Comparison of ENCODE assay signal across 13 cellular contexts in the genomic region with DNA sequence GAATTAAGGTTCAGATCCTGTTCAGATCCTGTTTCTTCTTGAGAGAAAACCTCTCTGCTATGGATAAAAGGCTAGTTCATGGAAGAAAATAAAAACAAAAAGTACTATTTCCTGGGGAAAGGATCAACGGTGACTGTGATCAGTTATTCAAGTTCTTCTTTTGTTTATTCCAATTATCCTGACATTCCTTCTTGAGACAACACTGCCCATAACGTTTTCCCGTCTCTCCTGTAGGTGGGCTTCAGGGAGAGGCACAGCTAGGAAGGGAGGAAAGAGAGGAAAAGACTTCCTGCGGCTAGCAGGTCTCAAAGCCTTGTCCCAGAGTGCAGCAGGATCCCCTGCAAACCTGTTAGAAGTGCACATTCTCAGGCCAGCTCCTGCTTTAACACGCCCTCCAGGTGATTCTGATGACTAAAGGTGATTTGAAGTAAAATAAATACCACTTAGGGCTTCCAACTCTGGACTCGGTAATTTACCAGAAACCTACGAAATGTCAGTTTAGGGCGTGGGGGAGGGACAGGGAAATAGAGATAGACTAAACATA. TPM values are rescaled to one million over a fixed set of nuclear protein-coding genes. Genes with fewer than 3 reads are reported as not detected.
A peak's percentile ranks its signal among the peaks of the same experiment; 100 is the strongest.
DNase-seq lines count a peak whose midpoint lies in the region; ATAC-seq, FAIRE-seq and TF ChIP-seq lines count a peak whose summit lies in the region.
"Had no signal": no experiment of that assay in that cellular context is flagged by ENCODE, and none has a peak within 500 bp of the region (broad histone marks: within the 10 kb centered on the region; RNA-seq: fewer than 3 reads in every experiment).

No MANE protein-coding gene starts in this region.

- TF ChIP-seq RAD21 in IMR-90 (IDR thresholded peaks at IDR 0.05; ENCODE audit: low read length): no peak

- in situ Hi-C loops in IMR-90 (cut with MboI; ENCODE audit: low sequenced_read_pairs): no loop called here

- H2BK120ac ChIP-seq in IMR-90 (ENCODE audit: low read depth, low read length): peak overlapping the region; percentile 96

- no peak overlapping the region for H3K27ac Mint-ChIP-seq in activated naive CD8-positive, alpha-beta T cell treated with anti-CD3 and anti-CD28 coated beads, Interleukin-2, amount 50 U/mL, for 24 hours
- H3K27ac Mint-ChIP-seq: activated CD4-positive, alpha-beta T cell treated with anti-CD3 and anti-CD28 coated beads, Interleukin-2, amount 10 ng/mL, durations not matched to agents 7 days and 5 days; activated T-helper 2 cell treated with anti-CD3 and anti-CD28 coated beads, Interferon-gamma antibody, Interleukin-2, Interleukin-4, amounts not matched to agents 10 μg/mL and 5 μg/mL and 100 μg/mL, durations not matched to agents 14 hours and 24 hours and 36 hours had no signal

- H3K4me1 ChIP-seq in IMR-90 (ENCODE audit: control insufficient read depth, insufficient read depth, low read length) (peaks cover 22% of the 10 kb centered on the region), ascending aorta (peaks cover 0 to 12% of the 10 kb centered on the region in 2 donors), small intestine (ENCODE audit: control insufficient read depth in 2 of 2, insufficient read depth in 1 of 2, low read depth in 1 of 2, low read length in 1 of 2) (peaks cover 6 to 7% of the 10 kb centered on the region in 2 donors)

- no peaks in the 10 kb centered on the region for H3K9me3 Mint-ChIP-seq in activated naive CD8-positive, alpha-beta T cell treated with anti-CD3 and anti-CD28 coated beads, Interleukin-2, amount 50 U/mL, for 24 hours
- H3K9me3 Mint-ChIP-seq: activated CD4-positive, alpha-beta T cell treated with anti-CD3 and anti-CD28 coated beads, Interleukin-2, amount 10 ng/mL, durations not matched to agents 7 days and 5 days; activated T-helper 2 cell treated with anti-CD3 and anti-CD28 coated beads, Interferon-gamma antibody, Interleukin-2, Interleukin-4, amounts not matched to agents 10 μg/mL and 5 μg/mL and 100 μg/mL, durations not matched to agents 14 hours and 24 hours and 36 hours had no signal

- BruUV-seq in IMR-90 (replicated peaks; lab: Mats Ljungman, UMichigan): no TSS peak

- ATAC-seq in IMR-90 (ENCODE audit: low read depth) (no peak), GM18870 (IDR thresholded peaks at IDR 0.05; ENCODE audit: unreplicated experiment) (no peak), GM21381 (IDR thresholded peaks at IDR 0.05; ENCODE audit: unreplicated experiment) (no peak), HG03457 (IDR thresholded peaks at IDR 0.05; ENCODE audit: unreplicated experiment) (no peak)
- ATAC-seq in activated naive CD8-positive, alpha-beta T cell treated with anti-CD3 and anti-CD28 coated beads, Interleukin-2, amount 50 U/mL, for 24 hours: no peak
- ATAC-seq: sciatic nerve had no signal

- H3K4me2 ChIP-seq in IMR-90 (ENCODE audit: low read depth, low read length): peak overlapping the region; percentile 11; the same call in 1 of the 2 replicates

- FAIRE-seq in small intestine (lab: Jason Lieb, UNC): no peak

- H4K20me1 ChIP-seq in IMR-90 (ENCODE audit: insufficient read depth, low read length): no peaks in the 10 kb centered on the region

- intact Hi-C loops in IMR-90 (cut with micrococcal nuclease): no loop called here
- intact Hi-C loops in ascending aorta (cut with DNase I): loop anchor here (10.0 kb wide), 1 partner anchor 791 kb away; a partner anchor contains a TSS

- H3K36me3 Mint-ChIP-seq in activated naive CD8-positive, alpha-beta T cell treated with anti-CD3 and anti-CD28 coated beads, Interleukin-2, amount 50 U/mL, for 24 hours (ENCODE audit: low read depth): no peaks in the 10 kb centered on the region

- no peak overlapping the region for H2AK9ac ChIP-seq in IMR-90 (replicated peaks; ENCODE audit: low read depth, low read length, poor library complexity)

- H3K36me3 ChIP-seq in IMR-90 (ENCODE audit: control insufficient read depth, insufficient read depth, low read length): no peaks in the 10 kb centered on the region
- H3K36me3 ChIP-seq in ascending aorta: no peaks in the 10 kb centered on the region
- H3K36me3 ChIP-seq in small intestine (ENCODE audit: control insufficient read depth in 2 of 2, insufficient read depth in 2 of 2, low read length in 2 of 2): no peaks in the 10 kb centered on the region

- H3K4ac ChIP-seq in IMR-90 (ENCODE audit: low read depth, low read length): peak overlapping the region; percentile 99

- H3K4me3 ChIP-seq in IMR-90 (ENCODE audit: insufficient read depth, low read depth, low read length): no peak overlapping the region
- no peak overlapping the region for H3K4me3 ChIP-seq in ascending aorta
- no peak overlapping the region for H3K4me3 ChIP-seq in small intestine (ENCODE audit: low read depth in 1 of 2, low read length in 2 of 2)

- H4K8ac ChIP-seq in IMR-90 (ENCODE audit: low read depth in 2 of 2, low read length in 2 of 2): peak overlapping the region; percentile 72 to 87

- H3K9ac ChIP-seq in IMR-90 (ENCODE audit: low read depth, low read length): peak overlapping the region; percentile 43

- peak overlapping the region; percentile 93 for H3K23ac ChIP-seq in IMR-90 (ENCODE audit: low read depth, low read length)

- H3K9me3 ChIP-seq in IMR-90 (ENCODE audit: control insufficient read depth, insufficient read depth, low read length): no peaks in the 10 kb centered on the region
- no peaks in the 10 kb centered on the region for H3K9me3 ChIP-seq in ascending aorta
- no peaks in the 10 kb centered on the region for H3K9me3 ChIP-seq in small intestine (ENCODE audit: control insufficient read depth, low read depth)

- TF ChIP-seq POLR2A in IMR-90 (IDR thresholded peaks at IDR 0.05; ENCODE audit: low read depth, low read length): no peak

- H3K56ac ChIP-seq in IMR-90 (ENCODE audit: extremely low read depth, insufficient read depth, low read length): peak overlapping the region; percentile 47

- POLR2A ChIA-PET in IMR-90 (lab: Charles Lee; ENCODE audit: unreplicated experiment): interaction anchor here (0.5 kb wide), 1 partner anchor 118 kb away, joined by 4 read pairs; no protein-coding TSS in a partner anchor

- peaks cover 15% of the 10 kb centered on the region for H3K27me3 Mint-ChIP-seq in activated naive CD8-positive, alpha-beta T cell treated with anti-CD3 and anti-CD28 coated beads, Interleukin-2, amount 50 U/mL, for 24 hours

- peak overlapping the region; percentile 89 for H2BK15ac ChIP-seq in IMR-90 (ENCODE audit: low read depth, low read length)

- H3K27me3 ChIP-seq in IMR-90 (ENCODE audit: control insufficient read depth, insufficient read depth, low read length) (no peaks in the 10 kb centered on the region), ascending aorta (no peaks in the 10 kb centered on the region), small intestine (ENCODE audit: control insufficient read depth in 2 of 2, insufficient read depth in 2 of 2, low read length in 2 of 2) (no peaks in the 10 kb centered on the region)

- H2BK20ac ChIP-seq in IMR-90 (ENCODE audit: low read depth, low read length): peak overlapping the region; percentile 98

- peaks cover 9% of the 10 kb centered on the region; the same call in 1 of the 2 replicates for H3K9me1 ChIP-seq in IMR-90 (ENCODE audit: insufficient read depth, low read length)

- H3K79me1 ChIP-seq in IMR-90 (ENCODE audit: low read depth in 1 of 2, low read length in 2 of 2): peaks cover 12 to 17% of the 10 kb centered on the region in 2 experiments

- H3K4me3 Mint-ChIP-seq in activated naive CD8-positive, alpha-beta T cell treated with anti-CD3 and anti-CD28 coated beads, Interleukin-2, amount 50 U/mL, for 24 hours: no peak overlapping the region
- H3K4me3 Mint-ChIP-seq: activated CD4-positive, alpha-beta T cell treated with anti-CD3 and anti-CD28 coated beads, Interleukin-2, amount 10 ng/mL, durations not matched to agents 7 days and 5 days had no signal

- peak overlapping the region; percentile 86 for H3K18ac ChIP-seq in IMR-90 (ENCODE audit: low read depth, low read length)

- TF ChIP-seq CTCF in IMR-90 (conservative IDR thresholded peaks at IDR 0.05; ENCODE audit: low read depth, low read length) (no peak), ascending aorta (IDR thresholded peaks at IDR 0.05) (no peak)

- CTCF ChIA-PET in IMR-90 (lab: Yijun Ruan, JAX): interaction anchor here (0.5 to 1.3 kb wide), 4 partner anchors 10 to 555 kb away, joined by 4 to 7 read pairs (median 4); no protein-coding TSS in a partner anchor

- WGBS in IMR-90 (ENCODE audit: extremely low coverage in 2 of 2, insufficient read length in 1 of 2), 2 experiments: 100% methylated on average over 1 of the region's 8 CpGs; no CpG with 5 or more reads in 1 of the 2 experiments
- WGBS in small intestine, 3 donors: 23 to 55% (median 37%) methylated on average over 8 of the region's 8 CpGs

- no peak for DNase-seq in IMR-90
- no peak for DNase-seq in ascending aorta (ENCODE audit: low spot score in 2 of 2)
- DNase-seq in islet precursor cell: peak; percentile 70
- DNase-seq in small intestine: peak; percentile 51
- DNase-seq in activated naive CD8-positive, alpha-beta T cell treated with anti-CD3 and anti-CD28 coated beads, Interleukin-2, amount 50 U/mL, for 24 hours: no peak
- DNase-seq: activated CD4-positive, alpha-beta T cell treated with anti-CD3 and anti-CD28 coated beads, Interleukin-2, amount 10 ng/mL, durations not matched to agents 7 days and 5 days; NCI-H1930; T-helper 1 cell had no signal

- peak overlapping the region; percentile 53 for H3K14ac ChIP-seq in IMR-90 (replicated peaks; ENCODE audit: low read depth, low read length)

- H4K5ac ChIP-seq in IMR-90 (ENCODE audit: low read depth, low read length): peak overlapping the region; percentile 86

- H3K27ac ChIP-seq in IMR-90 (ENCODE audit: insufficient read depth, low read length) (peak overlapping the region; percentile 75), ascending aorta (peak overlapping the region; percentile 24 to 43), small intestine (ENCODE audit: low read depth in 1 of 2, low read length in 1 of 2) (peak overlapping the region; percentile 89 to 92)

- peak overlapping the region; percentile 98 for H2BK5ac ChIP-seq in IMR-90 (ENCODE audit: low read depth, low read length, poor library complexity, severe bottlenecking)

- H3K4me1 Mint-ChIP-seq in activated naive CD8-positive, alpha-beta T cell treated with anti-CD3 and anti-CD28 coated beads, Interleukin-2, amount 50 U/mL, for 24 hours: no peaks in the 10 kb centered on the region

- peak overlapping the region; percentile 94 for H2AK5ac ChIP-seq in IMR-90 (ENCODE audit: low read depth, low read length)

- dilution Hi-C loops in IMR-90 (cut with HindIII; ENCODE audit: low sequenced_read_pairs, unreplicated experiment): no loop called here

- H2AFZ ChIP-seq in IMR-90 (replicated peaks; ENCODE audit: low read length, poor library complexity): peak overlapping the region; percentile 33

- H4K91ac ChIP-seq in IMR-90 (ENCODE audit: insufficient read depth, low read depth, low read length): peak overlapping the region; percentile 87

TF ChIP-seq in IMR-90, 13 proteins besides CTCF, POLR2A, EP300 and RAD21 (continues in another document):
- TF ChIP-seq FOS (IDR thresholded peaks at IDR 0.05; ENCODE audit: low read depth, low read length): no peak
- no peak for TF ChIP-seq CHD1 (IDR thresholded peaks at IDR 0.05; ENCODE audit: low read depth, low read length)

RNA-seq across cellular contexts. Expression of a gene that starts 4.5 kb away (rescaled TPM):
- 373 and 464 TPM in 2 replicates for total RNA-seq in IMR-90 (2012; rRNA removed)
- 550 and 574 TPM in 2 replicates for polyA plus RNA-seq in IMR-90 (2012; rRNA removed)
- 533 and 781 TPM in 2 replicates for polyA plus RNA-seq in IMR-90 (2012; cell fraction: cytosol; rRNA removed)
- 291 and 300 TPM in 2 replicates for polyA plus RNA-seq in IMR-90 (2012; cell fraction: nucleus; rRNA removed; ENCODE audit: low replicate concordance)
- total RNA-seq in ascending aorta: 175 TPM
- 100 to 1,000 TPM in 2 of 3 donors, 10 to 100 TPM in 1; 39.4 to 150 (median 112) TPM for polyA plus RNA-seq in small intestine

Comparison
In these comparisons a context has a peak if more than half of its experiments do, and no peak if none do; other contexts are left out.
1. DNase-seq: peak in islet precursor cell (single experiment) and small intestine (single experiment); none in IMR-90 (single experiment), ascending aorta (0 of 2) and activated naive CD8-positive, alpha-beta T cell treated with anti-CD3 and anti-CD28 coated beads, Interleukin-2, amount 50 U/mL, for 24 hours (single experiment).
2. H3K27ac ChIP-seq: peak in every context shown above with its lines; median percentile 90 in small intestine; 75 in IMR-90; 34 in ascending aorta.